8 cellular contexts compared by ENCODE assay signal in the genomic region with DNA sequence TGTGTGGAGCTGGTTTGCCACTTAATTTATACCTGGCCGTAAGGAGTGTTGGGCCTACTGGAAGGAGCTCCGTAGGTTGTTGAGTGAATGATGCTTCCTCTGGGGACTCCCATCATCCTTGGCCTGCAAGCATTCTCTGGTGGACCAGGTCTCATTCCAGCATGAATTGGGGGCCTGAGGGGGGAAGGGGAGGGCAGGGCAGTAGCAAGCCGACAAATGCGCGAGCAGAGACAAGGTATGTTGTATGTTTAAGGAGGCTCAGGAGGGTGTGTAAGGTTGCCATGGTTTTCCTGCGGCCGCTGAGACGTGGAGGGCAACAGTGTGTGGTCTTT. TPM values are rescaled to one million over a fixed set of nuclear protein-coding genes. Genes with fewer than 3 reads are reported as not detected.
A peak's percentile ranks its signal among the peaks of the same experiment; 100 is the strongest.
DNase-seq lines count a peak whose midpoint lies in the region; ATAC-seq and TF ChIP-seq lines count a peak whose summit lies in the region.

No MANE protein-coding gene starts in this region.

- no peak for TF ChIP-seq CTCF in smooth muscle cell (IDR thresholded peaks at IDR 0.05; ENCODE audit: borderline replicate concordance, insufficient read depth, poor library complexity, severe bottlenecking)

- no peak for DNase-seq in activated CD4-positive, alpha-beta T cell treated with anti-CD3 and anti-CD28 coated beads for 36 hours
- DNase-seq in activated CD4-positive, alpha-beta T cell treated with anti-CD3 and anti-CD28 coated beads, Interleukin-2, amount 50 U/mL, for 4 hours: no peak
- no peak for DNase-seq in activated CD4-positive, alpha-beta memory T cell treated with anti-CD3 and anti-CD28 coated beads for 36 hours
- DNase-seq in right cardiac atrium (no peak), smooth muscle cell (lab: John Stamatoyannopoulos, UW; ENCODE audit: unreplicated experiment) (no peak), UCSD-AML1 (lab: John Stamatoyannopoulos, UW; ENCODE audit: unreplicated experiment) (no peak)

- H3K27me3 Mint-ChIP-seq in activated CD4-positive, alpha-beta T cell treated with anti-CD3 and anti-CD28 coated beads for 36 hours: peaks cover 4% of the 10 kb centered on the region
- peaks cover 3% of the 10 kb centered on the region for H3K27me3 Mint-ChIP-seq in activated CD4-positive, alpha-beta memory T cell treated with anti-CD3 and anti-CD28 coated beads for 36 hours

- H3K27ac Mint-ChIP-seq in activated CD4-positive, alpha-beta T cell treated with anti-CD3 and anti-CD28 coated beads for 36 hours: peak overlapping the region; percentile 91
- peak overlapping the region; percentile 82 for H3K27ac Mint-ChIP-seq in activated CD4-positive, alpha-beta memory T cell treated with anti-CD3 and anti-CD28 coated beads for 36 hours

- H2AFZ ChIP-seq in smooth muscle cell (ENCODE audit: low read depth): peak overlapping the region; percentile 90

- peaks cover 81% of the 10 kb centered on the region for H3K36me3 Mint-ChIP-seq in activated CD4-positive, alpha-beta T cell treated with anti-CD3 and anti-CD28 coated beads for 36 hours (ENCODE audit: low read depth)
- peaks cover 75% of the 10 kb centered on the region for H3K36me3 Mint-ChIP-seq in activated CD4-positive, alpha-beta memory T cell treated with anti-CD3 and anti-CD28 coated beads for 36 hours

- no peaks in the 10 kb centered on the region for H3F3A ChIP-seq in smooth muscle cell (ENCODE audit: low read depth)

- peaks cover 31% of the 10 kb centered on the region for H3K9me3 Mint-ChIP-seq in activated CD4-positive, alpha-beta T cell treated with anti-CD3 and anti-CD28 coated beads for 36 hours (ENCODE audit: low read depth)
- peaks cover 33% of the 10 kb centered on the region for H3K9me3 Mint-ChIP-seq in activated CD4-positive, alpha-beta memory T cell treated with anti-CD3 and anti-CD28 coated beads for 36 hours

- intact Hi-C loops in activated CD4-positive, alpha-beta T cell treated with anti-CD3 and anti-CD28 coated beads for 36 hours (cut with DNase I, micrococcal nuclease): loop anchor here in 1 of 2 experiments (5.0 to 10.0 kb wide), 2 partner anchors 655 to 963 kb away; a partner anchor contains a TSS
- intact Hi-C loops in activated CD4-positive, alpha-beta memory T cell treated with anti-CD3 and anti-CD28 coated beads for 36 hours (cut with micrococcal nuclease): loop anchor here (5.0 kb wide), 2 partner anchors 90 to 295 kb away; a partner anchor contains a TSS
- intact Hi-C loops in right cardiac atrium (cut with DNase I): no loop called here

- H3K9ac ChIP-seq in smooth muscle cell (ENCODE audit: low read depth): peak overlapping the region; percentile 93

- no peak for ATAC-seq in activated CD4-positive, alpha-beta T cell treated with anti-CD3 and anti-CD28 coated beads for 36 hours
- ATAC-seq in right cardiac atrium: peak in 1 of 2 donors; percentile 10
- no peak for ATAC-seq in HG02759 (IDR thresholded peaks at IDR 0.05; ENCODE audit: unreplicated experiment)
- no peak for ATAC-seq in GM18868 (IDR thresholded peaks at IDR 0.05; ENCODE audit: unreplicated experiment)

- peak overlapping the region; percentile 93 for H3K4me3 Mint-ChIP-seq in activated CD4-positive, alpha-beta T cell treated with anti-CD3 and anti-CD28 coated beads for 36 hours
- peak overlapping the region; percentile 85 for H3K4me3 Mint-ChIP-seq in activated CD4-positive, alpha-beta memory T cell treated with anti-CD3 and anti-CD28 coated beads for 36 hours

- CTCF ChIA-PET in activated CD4-positive, alpha-beta T cell treated with anti-CD3 and anti-CD28 coated beads for 36 hours (lab: Charles Lee): interaction anchor here (0.7 kb wide), 1 partner anchor 716 kb away, joined by 4 read pairs; no protein-coding TSS in a partner anchor
- CTCF ChIA-PET in activated CD4-positive, alpha-beta memory T cell treated with anti-CD3 and anti-CD28 coated beads for 36 hours (lab: Charles Lee): no interaction called here

- H3K4me1 ChIP-seq in right cardiac atrium (ENCODE audit: control insufficient read depth, insufficient read depth, low read length) (peaks cover 9% of the 10 kb centered on the region), smooth muscle cell (ENCODE audit: low read depth) (peaks cover 9% of the 10 kb centered on the region)

- H3K36me3 ChIP-seq in smooth muscle cell (ENCODE audit: low read depth): peaks cover 13% of the 10 kb centered on the region

- H3K27me3 ChIP-seq in right cardiac atrium (ENCODE audit: control insufficient read depth, insufficient read depth) (no peaks in the 10 kb centered on the region), smooth muscle cell (ENCODE audit: low read depth) (no peaks in the 10 kb centered on the region)

- H4K20me1 ChIP-seq in smooth muscle cell (ENCODE audit: low read depth): peaks cover 22% of the 10 kb centered on the region

- 5% methylated on average over 8 of the region's 8 CpGs for WGBS in right cardiac atrium
- WGBS in smooth muscle cell (ENCODE audit: low lambda C conversion rate): 11% methylated on average over 8 of the region's 8 CpGs

- peaks cover 28% of the 10 kb centered on the region for H3K4me1 Mint-ChIP-seq in activated CD4-positive, alpha-beta T cell treated with anti-CD3 and anti-CD28 coated beads for 36 hours
- H3K4me1 Mint-ChIP-seq in activated CD4-positive, alpha-beta memory T cell treated with anti-CD3 and anti-CD28 coated beads for 36 hours (ENCODE audit: low read depth): peaks cover 29% of the 10 kb centered on the region

- H3K9me3 ChIP-seq in right cardiac atrium (ENCODE audit: control insufficient read depth, low read length): no peaks in the 10 kb centered on the region
- H3K9me3 ChIP-seq in smooth muscle cell (replicated peaks; ENCODE audit: low read depth): peaks cover 6% of the 10 kb centered on the region

- H3K4me3 ChIP-seq in right cardiac atrium (ENCODE audit: low read length) (peak overlapping the region; percentile 88), smooth muscle cell (peak overlapping the region; percentile 97)

- peak overlapping the region; percentile 96 for H3K4me2 ChIP-seq in smooth muscle cell

- H3K27ac ChIP-seq in right cardiac atrium (ENCODE audit: low read length) (no peak overlapping the region), smooth muscle cell (ENCODE audit: low read depth) (peak overlapping the region; percentile 87)

- H3K79me2 ChIP-seq in smooth muscle cell (ENCODE audit: low read depth): peaks cover 37% of the 10 kb centered on the region

- POLR2A ChIA-PET in activated CD4-positive, alpha-beta T cell treated with anti-CD3 and anti-CD28 coated beads for 36 hours (lab: Charles Lee): no interaction called here
- POLR2A ChIA-PET in activated CD4-positive, alpha-beta memory T cell treated with anti-CD3 and anti-CD28 coated beads for 36 hours (lab: Charles Lee): interaction anchor here (1.1 to 1.5 kb wide), 2 partner anchors 18 to 243 kb away, joined by 3 read pairs; a partner anchor contains a TSS

RNA-seq across cellular contexts. Expression of a gene that starts 0.7 kb away (rescaled TPM):
- 10 to 100 TPM; 14.8 to 21.1 TPM for total RNA-seq in activated CD4-positive, alpha-beta T cell treated with anti-CD3 and anti-CD28 coated beads for 36 hours
- total RNA-seq in activated CD4-positive, alpha-beta memory T cell treated with anti-CD3 and anti-CD28 coated beads for 36 hours: 10 to 100 TPM; 18.9 to 20.4 TPM
- total RNA-seq in right cardiac atrium: 10 to 100 TPM; 16.9 to 26.8 (median 18.7) TPM
- polyA plus RNA-seq in right cardiac atrium: 4.4 TPM
- total RNA-seq in smooth muscle cell: 21.6 and 26.0 TPM in 2 replicates
- polyA plus RNA-seq in smooth muscle cell: 3.5 and 6.8 TPM in 2 replicates

RNA-seq across cellular contexts. Expression of a gene that starts 24.7 kb away (rescaled TPM):
- not detected for total RNA-seq in activated CD4-positive, alpha-beta T cell treated with anti-CD3 and anti-CD28 coated beads for 36 hours
- total RNA-seq in activated CD4-positive, alpha-beta memory T cell treated with anti-CD3 and anti-CD28 coated beads for 36 hours: not detected
- total RNA-seq in right cardiac atrium: not detected
- not detected for polyA plus RNA-seq in right cardiac atrium
- total RNA-seq in smooth muscle cell: not detected in 2 replicates
- not detected in 2 replicates for polyA plus RNA-seq in smooth muscle cell

RNA-seq across cellular contexts. Expression of a gene that starts 38.8 kb away (rescaled TPM):
- under 1 TPM; 0.55 to 0.79 TPM for total RNA-seq in activated CD4-positive, alpha-beta T cell treated with anti-CD3 and anti-CD28 coated beads for 36 hours
- under 1 TPM; 0.81 to 0.97 TPM for total RNA-seq in activated CD4-positive, alpha-beta memory T cell treated with anti-CD3 and anti-CD28 coated beads for 36 hours
- total RNA-seq in right cardiac atrium (1 to 10 TPM; 1.5 to 2.0 (median 1.6) TPM), smooth muscle cell (1.7 and 2.8 TPM in 2 replicates)
- polyA plus RNA-seq in right cardiac atrium (1.2 TPM), smooth muscle cell (0.27 and 2.2 TPM in 2 replicates)

RNA-seq across cellular contexts. Expression of a gene that starts 47.0 kb away (rescaled TPM):
- not detected for total RNA-seq in activated CD4-positive, alpha-beta T cell treated with anti-CD3 and anti-CD28 coated beads for 36 hours
- total RNA-seq in activated CD4-positive, alpha-beta memory T cell treated with anti-CD3 and anti-CD28 coated beads for 36 hours: not detected
- total RNA-seq in right cardiac atrium: not detected
- not detected for polyA plus RNA-seq in right cardiac atrium
- not detected in 2 replicates for total RNA-seq in smooth muscle cell
- polyA plus RNA-seq in smooth muscle cell: not detected in 2 replicates

RNA-seq across cellular contexts. Expression of a gene that starts 48.4 kb away (rescaled TPM):
- total RNA-seq in activated CD4-positive, alpha-beta T cell treated with anti-CD3 and anti-CD28 coated beads for 36 hours: 1 to 10 TPM; 6.4 to 7.1 TPM
- 1 to 10 TPM; 6.9 to 7.0 TPM for total RNA-seq in activated CD4-positive, alpha-beta memory T cell treated with anti-CD3 and anti-CD28 coated beads for 36 hours
- total RNA-seq in right cardiac atrium (10 to 100 TPM in 2 of 4 donors, 1 to 10 TPM in 2; 9.3 to 14.6 (median 10.0) TPM), smooth muscle cell (28.9 and 33.4 TPM in 2 replicates)
- polyA plus RNA-seq in right cardiac atrium (1.3 TPM), smooth muscle cell (3.4 and 5.6 TPM in 2 replicates)
